ENCODE assay signal across 15 cellular contexts in the genomic region with DNA sequence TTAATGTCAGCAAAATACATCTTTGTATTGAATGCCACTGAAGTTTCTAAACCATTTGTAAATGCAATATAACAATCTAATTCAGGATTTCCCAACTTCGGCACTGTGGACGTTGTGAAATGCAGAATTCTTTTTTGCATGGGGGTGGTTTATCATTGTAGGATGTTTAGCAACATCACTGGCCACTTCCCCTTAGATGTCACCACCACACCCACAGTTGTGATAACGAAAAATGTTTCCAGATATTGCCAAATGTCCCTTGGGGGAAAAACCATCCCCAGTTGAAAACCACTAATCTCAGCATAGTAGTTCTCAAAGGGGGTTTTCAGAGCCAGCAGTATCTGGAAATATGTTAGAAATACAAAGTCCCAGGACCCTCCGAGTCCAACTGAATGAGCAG.
DNase-seq lines count a peak whose midpoint lies in the region; ATAC-seq lines count a peak whose summit lies in the region.
"Had no signal": no experiment of that assay in that cellular context is flagged by ENCODE, and none has a peak within 500 bp of the region (broad histone marks: within the 10 kb centered on the region; RNA-seq: fewer than 3 reads in every experiment).

No MANE protein-coding gene starts in this region.

- H3K27ac Mint-ChIP-seq in stimulated activated memory B cell treated with anti-CD40 and anti-IgM and Interleukin-4, amounts not matched to agents 10 μg/mL and 1 μg/mL and 100 μg/mL, for 72 hours, result no peak overlapping the region
- H3K27ac Mint-ChIP-seq: activated T-cell treated with anti-CD3 and anti-CD28 coated beads, Interleukin-2, amount 50 U/mL, for 72 hours; natural killer cell had no signal

- peak; percentile 34 for ATAC-seq in GM18520 (IDR thresholded peaks at IDR 0.05; ENCODE audit: unreplicated experiment)
- ATAC-seq in stimulated activated memory B cell treated with anti-CD40 and anti-IgM and Interleukin-4, amounts not matched to agents 10 μg/mL and 1 μg/mL and 100 μg/mL, for 72 hours, result peak; percentile 24
- ATAC-seq: activated T-cell treated with anti-CD3 and anti-CD28 coated beads, Interleukin-2, amount 50 U/mL, for 72 hours had no signal

- H3K9me3 Mint-ChIP-seq in stimulated activated memory B cell treated with anti-CD40 and anti-IgM and Interleukin-4, amounts not matched to agents 10 μg/mL and 1 μg/mL and 100 μg/mL, for 72 hours, result no peaks in the 10 kb centered on the region

- no peaks in the 10 kb centered on the region for H3K4me1 Mint-ChIP-seq in stimulated activated memory B cell treated with anti-CD40 and anti-IgM and Interleukin-4, amounts not matched to agents 10 μg/mL and 1 μg/mL and 100 μg/mL, for 72 hours
- H3K4me1 Mint-ChIP-seq: natural killer cell had no signal

- no peaks in the 10 kb centered on the region for H3K27me3 Mint-ChIP-seq in stimulated activated memory B cell treated with anti-CD40 and anti-IgM and Interleukin-4, amounts not matched to agents 10 μg/mL and 1 μg/mL and 100 μg/mL, for 72 hours

- H3K4me3 Mint-ChIP-seq in stimulated activated memory B cell treated with anti-CD40 and anti-IgM and Interleukin-4, amounts not matched to agents 10 μg/mL and 1 μg/mL and 100 μg/mL, for 72 hours, result no peak overlapping the region
- H3K4me3 Mint-ChIP-seq: activated T-cell treated with anti-CD3 and anti-CD28 coated beads, Interleukin-2, amount 50 U/mL, for 72 hours; natural killer cell had no signal

- H3K36me3 Mint-ChIP-seq in stimulated activated memory B cell treated with anti-CD40 and anti-IgM and Interleukin-4, amounts not matched to agents 10 μg/mL and 1 μg/mL and 100 μg/mL, for 72 hours, result no peaks in the 10 kb centered on the region
- H3K36me3 Mint-ChIP-seq: natural killer cell had no signal

- DNase-seq in NOMO-1 treated with dmso at 0.1 percent for 144 hours (lab: John Stamatoyannopoulos, UW; ENCODE audit: unreplicated experiment) (peak; percentile 90), fibroblast of peridontal ligament (ENCODE audit: extremely low read depth) (peak; percentile 86), NCI-H146 treated with DMSO at 0.1 percent for 48 hours (lab: John Stamatoyannopoulos, UW; ENCODE audit: unreplicated experiment) (no peak), SHP77 (lab: John Stamatoyannopoulos, UW) (no peak)
- no peak for DNase-seq in activated CD4-positive, CD25-positive, alpha-beta regulatory T cell (lab: John Stamatoyannopoulos, UW)
- DNase-seq: activated CD4-positive, alpha-beta T cell treated with anti-CD3 and anti-CD28 coated beads, Interleukin-2, amount 50 U/mL, for 4 hours; activated T-cell treated with anti-CD3 and anti-CD28 coated beads, Interleukin-2, amount 50 U/mL, for 72 hours; head of caudate nucleus; natural killer cell; NCI-H1417; NCI-H345; PC-9; T-helper 9 cell had no signal

Comparison
In these comparisons a context has a peak if more than half of its experiments do, and no peak if none do; other contexts are left out.
1. DNase-seq: peak in NOMO-1 treated with dmso at 0.1 percent for 144 hours (single experiment) and fibroblast of peridontal ligament (single experiment); none in activated CD4-positive, CD25-positive, alpha-beta regulatory T cell (0 of 4), NCI-H146 treated with DMSO at 0.1 percent for 48 hours (single experiment) and SHP77 (0 of 2).